Comparison of ENCODE assay signal across 21 cellular contexts in genomic region chr19:51727349-51727880, GRCh38. TPM values are rescaled to one million over a fixed set of nuclear protein-coding genes. Genes with fewer than 3 reads are reported as not detected.
DNase-seq lines count a peak whose midpoint lies in the region; ATAC-seq, FAIRE-seq and TF ChIP-seq lines count a peak whose summit lies in the region.
"Had no signal": no experiment of that assay in that cellular context is flagged by ENCODE, and none has a peak within 500 bp of the region (broad histone marks: within the 10 kb centered on the region; RNA-seq: fewer than 3 reads in every experiment).

No MANE protein-coding gene starts in this region.

- TF ChIP-seq CTCF in MCF 10A (IDR thresholded peaks at IDR 0.05; ENCODE audit: unreplicated experiment) (no peak), breast epithelium (IDR thresholded peaks at IDR 0.05) (no peak), bronchial epithelial cell (IDR thresholded peaks at IDR 0.05; ENCODE audit: insufficient read depth, low read length, severe bottlenecking) (no peak)

- CTCF ChIA-PET in MCF 10A (lab: Yijun Ruan, JAX): interaction anchor here (1.2 to 2.2 kb wide), 2 partner anchors 50 to 66 kb away, joined by 3 to 7 read pairs; no protein-coding TSS in a partner anchor

- intact Hi-C loops in MCF 10A (cut with micrococcal nuclease) (loop anchor here (2.0 to 5.0 kb wide), 2 partner anchors 23 to 50 kb away; partner anchors contain the start of gene FPR1), breast epithelium (cut with DNase I; ENCODE audit: low total_unique reads) (no loop called here)

- peaks cover 7% of the 10 kb centered on the region for H3K36me3 Mint-ChIP-seq in MCF 10A (ENCODE audit: insufficient read depth, unreplicated experiment)
- H3K36me3 Mint-ChIP-seq: activated naive CD8-positive, alpha-beta T cell treated with anti-CD3 and anti-CD28 coated beads, Interleukin-2, amount 10 ng/mL, durations not matched to agents 7 days and 5 days; type B pancreatic cell had no signal

- H3K27ac Mint-ChIP-seq in MCF 10A (ENCODE audit: low read depth, unreplicated experiment): peak overlapping the region; percentile 85
- H3K27ac Mint-ChIP-seq: activated naive CD8-positive, alpha-beta T cell treated with anti-CD3 and anti-CD28 coated beads, Interleukin-2, amount 10 ng/mL, durations not matched to agents 7 days and 5 days; GM23338; nephron progenitor cell; T-helper 17 cell; type B pancreatic cell had no signal

- H3K36me3 ChIP-seq in breast epithelium (no peaks in the 10 kb centered on the region), bronchial epithelial cell (ENCODE audit: control insufficient read depth, insufficient read depth, low read length) (no peaks in the 10 kb centered on the region)
- H3K36me3 ChIP-seq: Peyer's patch had no signal

- H3K27me3 Mint-ChIP-seq in MCF 10A (ENCODE audit: insufficient read depth, unreplicated experiment): no peaks in the 10 kb centered on the region

- peak overlapping the region; percentile 62 for H3K4me3 Mint-ChIP-seq in MCF 10A (ENCODE audit: unreplicated experiment)
- H3K4me3 Mint-ChIP-seq: activated naive CD8-positive, alpha-beta T cell treated with anti-CD3 and anti-CD28 coated beads, Interleukin-2, amount 10 ng/mL, durations not matched to agents 7 days and 5 days; nephron progenitor cell; T-helper 17 cell; type B pancreatic cell had no signal

- DNase-seq in MCF 10A (ENCODE audit: unreplicated experiment) (peak; percentile 88), breast epithelium (ENCODE audit: low spot score in 2 of 2) (no peak), bronchial epithelial cell (ENCODE audit: low read depth) (peak; percentile 67), hepatic stellate cell (ENCODE audit: low spot score) (peak; percentile 59), NCI-H2081 (lab: John Stamatoyannopoulos, UW) (no peak), germinal center (ENCODE audit: low spot score) (no peak), 8988T (no peak)
- DNase-seq: activated naive CD8-positive, alpha-beta T cell treated with anti-CD3 and anti-CD28 coated beads, Interleukin-2, amount 10 ng/mL, durations not matched to agents 7 days and 5 days; cerebellar nuclear complex; NCI-H187 treated with DMSO at 0.1 percent for 48 hours; NCI-H69; nephron progenitor cell; Peyer's patch; retina; T-helper 17 cell had no signal

- no peak for ATAC-seq in HG03442 (IDR thresholded peaks at IDR 0.05; ENCODE audit: unreplicated experiment)
- ATAC-seq: GM23338, T-helper 17 cell had no signal

- BruUV-seq in MCF 10A (replicated peaks; lab: Mats Ljungman, UMichigan): no TSS peak

- H3K4me3 ChIP-seq in breast epithelium (no peak overlapping the region), bronchial epithelial cell (ENCODE audit: low read depth, low read length) (no peak overlapping the region)
- H3K4me3 ChIP-seq: GM23338, Peyer's patch had no signal

- no peak for FAIRE-seq in bronchial epithelial cell (lab: Jason Lieb, UNC)
- FAIRE-seq: endothelial cell of umbilical vein, GM18507 had no signal

- POLR2A ChIA-PET in MCF 10A (lab: Yijun Ruan, JAX): interaction anchor here (0.7 to 3.6 kb wide), 5 partner anchors 16 to 123 kb away, joined by 3 to 25 read pairs (median 11); partner anchors contain the start of gene FPR1

- H3K4me1 ChIP-seq in breast epithelium: no peaks in the 10 kb centered on the region
- H3K4me1 ChIP-seq: Peyer's patch had no signal

- no peak for TF ChIP-seq POLR2A in breast epithelium (IDR thresholded peaks at IDR 0.05)

- no peak overlapping the region for H3K27ac ChIP-seq in breast epithelium
- H3K27ac ChIP-seq: Peyer's patch had no signal

- H3K4me1 Mint-ChIP-seq in MCF 10A (ENCODE audit: insufficient read depth, unreplicated experiment): peaks cover 51% of the 10 kb centered on the region
- H3K4me1 Mint-ChIP-seq: activated naive CD8-positive, alpha-beta T cell treated with anti-CD3 and anti-CD28 coated beads, Interleukin-2, amount 10 ng/mL, durations not matched to agents 7 days and 5 days; T-helper 17 cell had no signal

- H3K27me3 ChIP-seq in breast epithelium (peaks cover 0 to 59% of the 10 kb centered on the region in 2 donors), bronchial epithelial cell (ENCODE audit: control insufficient read depth, insufficient read depth, low read length) (peaks cover 3% of the 10 kb centered on the region)
- H3K27me3 ChIP-seq: Peyer's patch had no signal

- H3K9me3 Mint-ChIP-seq in MCF 10A (ENCODE audit: unreplicated experiment): peaks cover 7% of the 10 kb centered on the region
- H3K9me3 Mint-ChIP-seq: type B pancreatic cell had no signal

- peaks cover 4 to 13% of the 10 kb centered on the region in 2 donors for H3K9me3 ChIP-seq in breast epithelium

RNA-seq across cellular contexts. Expression of gene HAS1, which starts 3.6 kb away (rescaled TPM):
- total RNA-seq in MCF 10A (2022) (0.34 and 0.42 TPM in 2 replicates), breast epithelium (10 to 100 TPM in 1 of 3 donors, 1 to 10 TPM in 1, under 1 TPM in 1; 0.33 to 61.8 (median 4.2) TPM), bronchial epithelial cell (0.13 and 0.26 TPM in 2 replicates)
- total RNA-seq: A673; activated naive CD8-positive, alpha-beta T cell treated with anti-CD3 and anti-CD28 coated beads, Interleukin-2, amount 10 ng/mL, durations not matched to agents 7 days and 5 days; endothelial cell of umbilical vein; T-helper 17 cell had no signal

RNA-seq across cellular contexts. Expression of gene FPR1, which starts 24.3 kb away (rescaled TPM):
- 6.2 and 8.6 TPM in 2 replicates for total RNA-seq in MCF 10A (2022)
- 10 to 100 TPM in 2 of 3 donors, 1 to 10 TPM in 1; 6.0 to 14.9 (median 13.1) TPM for total RNA-seq in breast epithelium
- not detected in 2 replicates for total RNA-seq in bronchial epithelial cell
- total RNA-seq: A673; activated naive CD8-positive, alpha-beta T cell treated with anti-CD3 and anti-CD28 coated beads, Interleukin-2, amount 10 ng/mL, durations not matched to agents 7 days and 5 days; endothelial cell of umbilical vein; GM23338 had no signal

RNA-seq across cellular contexts. Expression of gene FPR2, which starts 33.6 kb away (rescaled TPM):
- total RNA-seq in MCF 10A (2022): not detected in 2 replicates
- under 1 TPM; 0.15 to 0.98 (median 0.32) TPM for total RNA-seq in breast epithelium
- not detected in 2 replicates for total RNA-seq in bronchial epithelial cell
- total RNA-seq: A673; activated naive CD8-positive, alpha-beta T cell treated with anti-CD3 and anti-CD28 coated beads, Interleukin-2, amount 10 ng/mL, durations not matched to agents 7 days and 5 days; endothelial cell of umbilical vein; GM23338 had no signal

RNA-seq across cellular contexts. Expression of gene SPACA6, which starts 34.3 kb away (rescaled TPM):
- total RNA-seq in MCF 10A (2022) (13.1 and 18.1 TPM in 2 replicates), breast epithelium (10 to 100 TPM in 2 of 3 donors, 1 to 10 TPM in 1; 9.1 to 29.3 (median 27.2) TPM), bronchial epithelial cell (1.1 and 3.2 TPM in 2 replicates)

Comparison
In these comparisons a context has a peak if more than half of its experiments do, and no peak if none do; other contexts are left out.
1. DNase-seq: peak in MCF 10A (single experiment), bronchial epithelial cell (single experiment) and hepatic stellate cell (single experiment); none in breast epithelium (0 of 2), NCI-H2081 (0 of 2), germinal center (single experiment) and 8988T (single experiment).